8 cellular contexts compared by ENCODE assay signal in genomic region chr7:111029574-111030357, GRCh38.
A peak's percentile ranks its signal among the peaks of the same experiment; 100 is the strongest.
DNase-seq lines count a peak whose midpoint lies in the region; ATAC-seq and TF ChIP-seq lines count a peak whose summit lies in the region.
"Had no signal": no experiment of that assay in that cellular context is flagged by ENCODE, and none has a peak within 500 bp of the region (broad histone marks: within the 10 kb centered on the region; RNA-seq: fewer than 3 reads in every experiment).

No MANE protein-coding gene starts in this region.

- no peak overlapping the region for H3K4me3 ChIP-seq in Caco-2 (ENCODE audit: low read depth, low read length)
- H3K4me3 ChIP-seq: tibial artery had no signal

- H3K4me3 Mint-ChIP-seq in type B pancreatic cell: no peak overlapping the region
- no peak overlapping the region for H3K4me3 Mint-ChIP-seq in Caco-2 (ENCODE audit: unreplicated experiment)

- BruUV-seq in Caco-2 (replicated peaks; lab: Mats Ljungman, UMichigan): no TSS peak

- DNase-seq in NCI-H69 (lab: John Stamatoyannopoulos, UW) (peak; percentile 86), dermis blood vessel endothelial cell (peak; percentile 70), type B pancreatic cell (ENCODE audit: extremely low spot score, unreplicated experiment) (no peak), Caco-2 (no peak)
- peak in 4 of 6 experiments; percentile 10 to 67 (median 40) for DNase-seq in stimulated activated naive CD4-positive, alpha-beta T cell (lab: John Stamatoyannopoulos, UW)

- CTCF ChIA-PET in Caco-2 (lab: Charles Lee): no interaction called here

- POLR2A ChIA-PET in Caco-2 (lab: Charles Lee): interaction anchor here (0.6 kb wide), 1 partner anchor 29 kb away, joined by 3 read pairs; no protein-coding TSS in a partner anchor

- ATAC-seq in GM18508 (IDR thresholded peaks at IDR 0.05; ENCODE audit: insufficient read depth, unreplicated experiment): peak; percentile 52
- peak; percentile 51 for ATAC-seq in HG02588 (IDR thresholded peaks at IDR 0.05; ENCODE audit: unreplicated experiment)

- H3K36me3 Mint-ChIP-seq in type B pancreatic cell (no peaks in the 10 kb centered on the region), Caco-2 (ENCODE audit: insufficient read depth, unreplicated experiment) (no peaks in the 10 kb centered on the region)

- intact Hi-C loops in Caco-2 (cut with micrococcal nuclease; ENCODE audit: unreplicated experiment): no loop called here

- H3K4me1 Mint-ChIP-seq in type B pancreatic cell (ENCODE audit: unreplicated experiment) (peaks cover 15% of the 10 kb centered on the region), Caco-2 (ENCODE audit: low read depth, unreplicated experiment) (peaks cover 11% of the 10 kb centered on the region)

- H3K27ac Mint-ChIP-seq in type B pancreatic cell: no peak overlapping the region
- H3K27ac Mint-ChIP-seq in Caco-2 (ENCODE audit: unreplicated experiment): no peak overlapping the region

- H3K9me3 ChIP-seq in Caco-2: no peaks in the 10 kb centered on the region
- H3K9me3 ChIP-seq: tibial artery had no signal

- no peaks in the 10 kb centered on the region for H3K9me3 Mint-ChIP-seq in type B pancreatic cell
- no peaks in the 10 kb centered on the region for H3K9me3 Mint-ChIP-seq in Caco-2 (ENCODE audit: unreplicated experiment)

- peaks cover 10% of the 10 kb centered on the region for H3K4me1 ChIP-seq in Caco-2

- no peaks in the 10 kb centered on the region for H3K36me3 ChIP-seq in Caco-2 (ENCODE audit: control insufficient read depth, insufficient read depth, low read length)
- H3K36me3 ChIP-seq: tibial artery had no signal

- TF ChIP-seq CTCF in type B pancreatic cell (conservative IDR thresholded peaks at IDR 0.05) (no peak), Caco-2 (IDR thresholded peaks at IDR 0.05; ENCODE audit: insufficient read depth in 1 of 2, low read depth in 1 of 2, low read length in 1 of 2, severe bottlenecking in 1 of 2, unreplicated experiment in 1 of 2) (no peak)

- H3K27me3 ChIP-seq in Caco-2 (replicated peaks; ENCODE audit: control insufficient read depth, insufficient read depth, low read length): no peaks in the 10 kb centered on the region
- H3K27me3 ChIP-seq: tibial artery had no signal

- no peaks in the 10 kb centered on the region for H3K27me3 Mint-ChIP-seq in type B pancreatic cell
- no peaks in the 10 kb centered on the region for H3K27me3 Mint-ChIP-seq in Caco-2 (ENCODE audit: insufficient read depth, unreplicated experiment)

Comparison
In these comparisons a context has a peak if more than half of its experiments do, and no peak if none do; other contexts are left out.
1. DNase-seq: peak in NCI-H69 (single experiment), dermis blood vessel endothelial cell (single experiment) and stimulated activated naive CD4-positive, alpha-beta T cell (4 of 6); none in type B pancreatic cell (single experiment) and Caco-2 (0 of 2).